Comparison of ENCODE assay signal across 8 cellular contexts in genomic region chr1:224616761-224617409, GRCh38. TPM values are rescaled to one million over a fixed set of nuclear protein-coding genes. Genes with fewer than 3 reads are reported as not detected.
DNase-seq lines count a peak whose midpoint lies in the region; ATAC-seq and TF ChIP-seq lines count a peak whose summit lies in the region.

No MANE protein-coding gene starts in this region.

- peaks cover 4 to 10% (median 6%) of the 10 kb centered on the region in 4 donors for H3K27me3 ChIP-seq in liver (ENCODE audit: control insufficient read depth in 4 of 4, insufficient read depth in 4 of 4, low read length in 3 of 4)
- peaks cover 8 to 29% of the 10 kb centered on the region in 2 donors for H3K27me3 ChIP-seq in right lobe of liver
- peaks cover 0 to 5% of the 10 kb centered on the region in 2 donors for H3K27me3 ChIP-seq in uterus

- 5% methylated on average over 52 of the region's 52 CpGs for WGBS in liver
- 2% methylated on average over 17 of the region's 52 CpGs for WGBS in right lobe of liver (ENCODE audit: insufficient coverage, low coverage, low lambda C conversion rate, missing lambda C conversion rate)

- TF ChIP-seq POLR2A in right lobe of liver (IDR thresholded peaks at IDR 0.05) (no peak), uterus (IDR thresholded peaks at IDR 0.05) (no peak)

- no peaks in the 10 kb centered on the region for H3K36me3 Mint-ChIP-seq in activated naive CD8-positive, alpha-beta T cell treated with anti-CD3 and anti-CD28 coated beads, Interleukin-2, amount 50 U/mL, for 24 hours (ENCODE audit: low read depth)

- intact Hi-C loops in right lobe of liver (cut with DNase I): no loop called here
- intact Hi-C loops in uterus (cut with DNase I; ENCODE audit: low total_unique reads): no loop called here

- TF ChIP-seq CTCF in liver (IDR thresholded peaks at IDR 0.05; ENCODE audit: low read depth, low read length, missing input control) (no peak), right lobe of liver (IDR thresholded peaks at IDR 0.05) (no peak), uterus (IDR thresholded peaks at IDR 0.05) (no peak)

- no peak overlapping the region for H3K27ac Mint-ChIP-seq in activated naive CD8-positive, alpha-beta T cell treated with anti-CD3 and anti-CD28 coated beads, Interleukin-2, amount 50 U/mL, for 24 hours

- ATAC-seq in right lobe of liver (no peak), GM21526 (IDR thresholded peaks at IDR 0.05; ENCODE audit: low FRiP score, unreplicated experiment) (no peak)
- ATAC-seq in activated naive CD8-positive, alpha-beta T cell treated with anti-CD3 and anti-CD28 coated beads, Interleukin-2, amount 50 U/mL, for 24 hours: no peak

- H3K27ac ChIP-seq in liver (ENCODE audit: low read depth in 1 of 2, low read length in 2 of 2) (no peak overlapping the region), right lobe of liver (no peak overlapping the region), uterus (no peak overlapping the region)

- peaks cover 26% of the 10 kb centered on the region for H3K4me1 Mint-ChIP-seq in activated naive CD8-positive, alpha-beta T cell treated with anti-CD3 and anti-CD28 coated beads, Interleukin-2, amount 50 U/mL, for 24 hours

- H3K4me1 ChIP-seq in liver (ENCODE audit: control insufficient read depth in 4 of 4, insufficient read depth in 4 of 4, low read length in 3 of 4): peaks cover 8 to 19% (median 17%) of the 10 kb centered on the region in 4 donors
- peaks cover 0 to 12% (median 0%) of the 10 kb centered on the region in 4 donors for H3K4me1 ChIP-seq in right lobe of liver
- peaks cover 0 to 17% of the 10 kb centered on the region in 2 donors for H3K4me1 ChIP-seq in uterus

- H3K36me3 ChIP-seq in liver (ENCODE audit: control insufficient read depth in 4 of 4, insufficient read depth in 3 of 4, low read depth in 1 of 4, low read length in 3 of 4) (no peaks in the 10 kb centered on the region), right lobe of liver (no peaks in the 10 kb centered on the region), uterus (no peaks in the 10 kb centered on the region)

- TF ChIP-seq RAD21 in liver (IDR thresholded peaks at IDR 0.05): no peak

- peaks cover 2% of the 10 kb centered on the region for H3K9me3 Mint-ChIP-seq in activated naive CD8-positive, alpha-beta T cell treated with anti-CD3 and anti-CD28 coated beads, Interleukin-2, amount 50 U/mL, for 24 hours

- H3K4me3 ChIP-seq in liver (ENCODE audit: low read depth in 1 of 3, low read length in 3 of 3) (peak overlapping the region in 2 of 3 donors; percentile 24 to 41), right lobe of liver (peak overlapping the region in 1 of 3 donors; percentile 22), uterus (peak overlapping the region; percentile 7 to 27)

- H3K9ac ChIP-seq in liver (ENCODE audit: low read depth in 1 of 2, low read length in 2 of 2): no peak overlapping the region

- H3K27me3 Mint-ChIP-seq in activated naive CD8-positive, alpha-beta T cell treated with anti-CD3 and anti-CD28 coated beads, Interleukin-2, amount 50 U/mL, for 24 hours: peaks cover 69% of the 10 kb centered on the region

- peak overlapping the region; percentile 49 for H3K4me3 Mint-ChIP-seq in activated naive CD8-positive, alpha-beta T cell treated with anti-CD3 and anti-CD28 coated beads, Interleukin-2, amount 50 U/mL, for 24 hours

- no peaks in the 10 kb centered on the region for H3K9me3 ChIP-seq in liver (ENCODE audit: control insufficient read depth in 4 of 4, low read length in 3 of 4)
- no peaks in the 10 kb centered on the region for H3K9me3 ChIP-seq in right lobe of liver
- no peaks in the 10 kb centered on the region for H3K9me3 ChIP-seq in uterus

- DNase-seq in right lobe of liver (no peak), left kidney (ENCODE audit: low read depth, low spot score) (peak; percentile 62), uterus (no peak), medulla oblongata (ENCODE audit: extremely low spot score) (no peak), NCI-H2171 treated with DMSO at 0.1 percent for 48 hours (lab: John Stamatoyannopoulos, UW) (no peak)
- no peak for DNase-seq in activated naive CD8-positive, alpha-beta T cell treated with anti-CD3 and anti-CD28 coated beads, Interleukin-2, amount 50 U/mL, for 24 hours

TF ChIP-seq in liver, 16 proteins besides CTCF, POLR2A, EP300 and RAD21:
- no peak for TF ChIP-seq SP1 (IDR thresholded peaks at IDR 0.05)
- TF ChIP-seq ZBTB33 (IDR thresholded peaks at IDR 0.05): no peak

RNA-seq across cellular contexts. Expression of gene CNIH3, which starts 0.8 kb away (rescaled TPM):
- 1 to 10 TPM in 1 of 2 donors, under 1 TPM in 1; 0.98 to 1.0 TPM for total RNA-seq in liver
- polyA plus RNA-seq in liver: under 1 TPM; 0.39 to 0.88 TPM
- total RNA-seq in right lobe of liver: 1 to 10 TPM in 1 of 6 experiments, under 1 TPM in 5; 0.12 to 1.6 (median 0.55) TPM
- 1 to 10 TPM in 2 of 4 donors, not detected in 2; 6.2 to 6.3 TPM for total RNA-seq in uterus
